17 cellular contexts compared by ENCODE assay signal in the genomic region with DNA sequence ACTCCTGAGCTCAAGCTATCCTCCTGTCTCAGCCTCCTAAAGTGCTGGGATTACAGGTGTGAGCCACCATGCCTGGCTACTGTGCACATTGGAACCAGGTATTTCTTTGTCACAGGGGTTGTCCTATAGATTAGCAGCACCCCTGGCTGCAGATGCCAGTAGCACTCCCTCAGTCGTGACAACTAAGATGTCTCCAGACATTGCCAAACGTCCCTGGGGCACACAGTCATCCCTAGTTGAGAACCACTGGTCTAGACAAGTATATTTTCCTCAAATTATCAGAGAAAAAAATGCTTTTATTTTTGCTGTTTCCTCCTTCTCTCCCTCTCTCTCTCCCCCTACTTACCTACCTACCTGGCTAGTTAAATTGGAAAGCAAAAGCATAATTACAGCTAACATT. TPM values are rescaled to one million over a fixed set of nuclear protein-coding genes. Genes with fewer than 3 reads are reported as not detected.
DNase-seq lines count a peak whose midpoint lies in the region; ATAC-seq and TF ChIP-seq lines count a peak whose summit lies in the region.
"Had no signal": no experiment of that assay in that cellular context is flagged by ENCODE, and none has a peak within 500 bp of the region (broad histone marks: within the 10 kb centered on the region; RNA-seq: fewer than 3 reads in every experiment).

No MANE protein-coding gene starts in this region.

- no peaks in the 10 kb centered on the region for H3K79me2 ChIP-seq in GM23248 (ENCODE audit: insufficient read depth)
- no peaks in the 10 kb centered on the region for H3K79me2 ChIP-seq in PC-3 (ENCODE audit: low read length)

- no peak overlapping the region for H2AFZ ChIP-seq in GM23248
- no peak overlapping the region for H2AFZ ChIP-seq in PC-3 (ENCODE audit: low read length)

- H3K9me3 ChIP-seq in GM23248 (ENCODE audit: low read depth): no peaks in the 10 kb centered on the region
- H3K9me3 ChIP-seq in PC-3 (ENCODE audit: low read length): no peaks in the 10 kb centered on the region
- H3K9me3 ChIP-seq in sigmoid colon: no peaks in the 10 kb centered on the region
- H3K9me3 ChIP-seq in left lung: no peaks in the 10 kb centered on the region
- no peaks in the 10 kb centered on the region for H3K9me3 ChIP-seq in spleen
- H3K9me3 ChIP-seq: HAP-1 had no signal

- no peak for TF ChIP-seq EP300 in sigmoid colon (IDR thresholded peaks at IDR 0.05)

- H3K4me3 ChIP-seq in GM23248: no peak overlapping the region
- no peak overlapping the region for H3K4me3 ChIP-seq in PC-3 (ENCODE audit: low read length)
- no peak overlapping the region for H3K4me3 ChIP-seq in epithelial cell of esophagus (ENCODE audit: low read length)
- H3K4me3 ChIP-seq in sigmoid colon: no peak overlapping the region
- H3K4me3 ChIP-seq in left lung: no peak overlapping the region
- H3K4me3 ChIP-seq in spleen: no peak overlapping the region
- H3K4me3 ChIP-seq: HAP-1 had no signal

- 12 to 21% methylated on average over 2 of the region's 2 CpGs for WGBS in GM23248 (ENCODE audit: low coverage in 1 of 2, low lambda C conversion rate in 2 of 2, missing lambda C conversion rate in 2 of 2), 2 experiments
- WGBS in sigmoid colon, 2 donors: 66 to 81% methylated on average over 2 of the region's 2 CpGs
- 54 to 80% (median 66%) methylated on average over 2 of the region's 2 CpGs for WGBS in spleen, 5 donors

- H4K20me1 ChIP-seq in GM23248 (ENCODE audit: insufficient read depth): no peaks in the 10 kb centered on the region
- H4K20me1 ChIP-seq in PC-3 (ENCODE audit: low read length): no peaks in the 10 kb centered on the region

- peaks cover 5% of the 10 kb centered on the region for H3K27me3 ChIP-seq in GM23248 (replicated peaks; ENCODE audit: insufficient read depth)
- no peaks in the 10 kb centered on the region for H3K27me3 ChIP-seq in PC-3 (ENCODE audit: low read length)
- no peaks in the 10 kb centered on the region for H3K27me3 ChIP-seq in sigmoid colon
- no peaks in the 10 kb centered on the region for H3K27me3 ChIP-seq in left lung
- no peaks in the 10 kb centered on the region for H3K27me3 ChIP-seq in spleen (replicated peaks in 1 of 7)

- H3K36me3 ChIP-seq in GM23248 (ENCODE audit: low read depth): no peaks in the 10 kb centered on the region
- no peaks in the 10 kb centered on the region for H3K36me3 ChIP-seq in PC-3 (ENCODE audit: low read depth, low read length)
- H3K36me3 ChIP-seq in sigmoid colon: no peaks in the 10 kb centered on the region
- no peaks in the 10 kb centered on the region for H3K36me3 ChIP-seq in left lung
- no peaks in the 10 kb centered on the region for H3K36me3 ChIP-seq in spleen
- H3K36me3 ChIP-seq: HAP-1 had no signal

- intact Hi-C loops in PC-3 (cut with micrococcal nuclease): loop anchor here (5.0 to 10.0 kb wide), 2 partner anchors 468 to 530 kb away; partner anchors contain the start of gene POP5
- intact Hi-C loops in sigmoid colon (cut with DNase I): loop anchor here (5.0 kb wide), 1 partner anchor 533 kb away; the partner anchor contains the start of gene POP5
- intact Hi-C loops in left lung (cut with DNase I): no loop called here
- intact Hi-C loops in spleen (cut with DNase I; ENCODE audit: low total_unique reads): loop anchor here (10.0 kb wide), 2 partner anchors 110 to 530 kb away; partner anchors contain the start of gene POP5

- CTCF ChIA-PET in PC-3 (lab: Charles Lee): interaction anchor here (0.5 kb wide), 1 partner anchor 116 kb away, joined by 5 read pairs; no protein-coding TSS in a partner anchor

- H3K9me2 ChIP-seq in GM23248 (ENCODE audit: insufficient read depth) (no peaks in the 10 kb centered on the region), PC-3 (replicated peaks; ENCODE audit: low read length) (no peaks in the 10 kb centered on the region)

- H3K4me1 ChIP-seq in GM23248 (ENCODE audit: insufficient read depth) (no peaks in the 10 kb centered on the region), PC-3 (ENCODE audit: insufficient read depth, low read length) (no peaks in the 10 kb centered on the region), sigmoid colon (no peaks in the 10 kb centered on the region), left lung (peaks cover 0 to 10% of the 10 kb centered on the region in 2 donors), spleen (peaks cover 0 to 10% (median 6%) of the 10 kb centered on the region in 6 donors)
- H3K4me1 ChIP-seq: HAP-1 had no signal

- TF ChIP-seq CTCF in PC-3 (conservative IDR thresholded peaks at IDR 0.05; ENCODE audit: low read depth, low read length) (no peak), epithelial cell of esophagus (IDR thresholded peaks at IDR 0.05; ENCODE audit: insufficient read depth, low read depth, low read length, missing control alignments) (no peak), sigmoid colon (IDR thresholded peaks at IDR 0.05) (no peak), left lung (IDR thresholded peaks at IDR 0.05) (no peak), spleen (IDR thresholded peaks at IDR 0.05 in 8 of 11, conservative IDR thresholded peaks at IDR 0.05 in 3 of 11) (no peak)

- in situ Hi-C loops in GM23248 (cut with MboI): no loop called here

- POLR2A ChIA-PET in PC-3 (lab: Charles Lee; ENCODE audit: unreplicated experiment): no interaction called here

- BruUV-seq in PC-3 (replicated peaks; lab: Mats Ljungman, UMichigan): no TSS peak

- TF ChIP-seq POLR2A in sigmoid colon (IDR thresholded peaks at IDR 0.05) (no peak), spleen (IDR thresholded peaks at IDR 0.05) (no peak)

- DNase-seq in GM23248 (peak; percentile 12), PC-3 (peak; percentile 23), epithelial cell of esophagus (ENCODE audit: low read depth) (peak; percentile 57), sigmoid colon (peak; percentile 12), left lung (no peak), spleen (no peak), caudate nucleus (lab: John Stamatoyannopoulos, UW) (no peak)
- DNase-seq: C1 segment of cervical spinal cord; Calu3; CD4-positive, alpha-beta memory T cell; COR-L47; DMS53; DMS79 treated with DMSO at 0.1 percent for 48 hours; GF-D8; GOT3 had no signal

- no peak overlapping the region for H3K4me2 ChIP-seq in GM23248 (ENCODE audit: unreplicated experiment)
- no peak overlapping the region for H3K4me2 ChIP-seq in PC-3 (ENCODE audit: low read length)

- ATAC-seq in PC-3 (no peak), left lung (no peak)

- H3K9ac ChIP-seq in GM23248: no peak overlapping the region
- no peak overlapping the region for H3K9ac ChIP-seq in PC-3 (ENCODE audit: low read length)

- H3K27ac ChIP-seq in GM23248 (no peak overlapping the region), PC-3 (ENCODE audit: low read length) (no peak overlapping the region), sigmoid colon (no peak overlapping the region), left lung (no peak overlapping the region), spleen (no peak overlapping the region), caudate nucleus (ENCODE audit: low read depth, low read length) (no peak overlapping the region)

- H3F3A ChIP-seq in GM23248 (ENCODE audit: insufficient read depth) (no peaks in the 10 kb centered on the region), PC-3 (ENCODE audit: low read length, unreplicated experiment) (no peaks in the 10 kb centered on the region)

RNA-seq across cellular contexts. Expression of gene P2RX7, which starts 17.9 kb away (rescaled TPM):
- under 0.01 and 0.54 TPM in 2 replicates for total RNA-seq in GM23248 (2014; rRNA removed; shearing (Covaris generic))
- 0.15 and 0.53 TPM in 2 replicates for polyA plus RNA-seq in GM23248 (2016; fragmentation: Nextera tagmentation; extraction: Ambion mirVana)
- 1.6 and 6.0 TPM in 2 replicates for total RNA-seq in PC-3 (2014; rRNA removed)
- 1 to 10 TPM; 3.9 to 8.0 (median 5.0) TPM for total RNA-seq in sigmoid colon
- 1 to 10 TPM in 2 of 3 donors, under 1 TPM in 1; 0.60 to 1.9 (median 1.4) TPM for polyA plus RNA-seq in sigmoid colon
- total RNA-seq in left lung: 10 to 100 TPM; 11.6 to 25.6 TPM
- 10 to 100 TPM in 3 of 7 donors, 1 to 10 TPM in 4; 7.7 to 12.3 (median 9.7) TPM for total RNA-seq in spleen
- 1 to 10 TPM; 1.8 to 5.2 (median 3.7) TPM for polyA plus RNA-seq in spleen
- total RNA-seq: Calu3, G401 had no signal

Comparison
In these comparisons a context has a peak if more than half of its experiments do, and no peak if none do; other contexts are left out.
1. DNase-seq: peak in GM23248 (single experiment), PC-3 (single experiment), epithelial cell of esophagus (single experiment) and sigmoid colon (single experiment); none in left lung (0 of 2), spleen (single experiment) and caudate nucleus (0 of 61).
2. intact Hi-C loops: an anchor here in PC-3 (5.0 to 10.0 kb wide), sigmoid colon (5.0 kb wide) and spleen (10.0 kb wide); none called in left lung.